16 cellular contexts compared by ENCODE assay signal in genomic region chr1:152912471-152912870, GRCh38. TPM values are rescaled to one million over a fixed set of nuclear protein-coding genes. Genes with fewer than 3 reads are reported as not detected.
DNase-seq lines count a peak whose midpoint lies in the region; ATAC-seq and TF ChIP-seq lines count a peak whose summit lies in the region.
"Had no signal": no experiment of that assay in that cellular context is flagged by ENCODE, and none has a peak within 500 bp of the region (broad histone marks: within the 10 kb centered on the region; RNA-seq: fewer than 3 reads in every experiment).

No MANE protein-coding gene starts in this region.

- H3K4me3 Mint-ChIP-seq in MCF 10A (ENCODE audit: unreplicated experiment): no peak overlapping the region
- peak overlapping the region; percentile 3 for H3K4me3 Mint-ChIP-seq in natural killer cell treated with Interleukin-12 subunit alpha and Interleukin-12 subunit beta and Interleukin-15 and Interleukin-18, amount 100 ng/mL, for 72 hours

- H3K4me3 ChIP-seq in breast epithelium (no peak overlapping the region), SJCRH30 (no peak overlapping the region)
- H3K4me3 ChIP-seq: BLaER1, GM23248 had no signal

- intact Hi-C loops in MCF 10A (cut with micrococcal nuclease) (no loop called here), breast epithelium (cut with DNase I; ENCODE audit: low total_unique reads) (no loop called here)

- H3K36me3 ChIP-seq in breast epithelium (no peaks in the 10 kb centered on the region), SJCRH30 (no peaks in the 10 kb centered on the region)
- H3K36me3 ChIP-seq: BLaER1 had no signal

- peaks cover 11% of the 10 kb centered on the region for H3K4me1 Mint-ChIP-seq in MCF 10A (ENCODE audit: insufficient read depth, unreplicated experiment)
- H3K4me1 Mint-ChIP-seq in natural killer cell treated with Interleukin-12 subunit alpha and Interleukin-12 subunit beta and Interleukin-15 and Interleukin-18, amount 100 ng/mL, for 72 hours (ENCODE audit: low read depth in 2 of 2): peaks cover 8 to 10% of the 10 kb centered on the region in 2 donors

- H3K9me3 Mint-ChIP-seq in MCF 10A (ENCODE audit: unreplicated experiment): peaks cover 13% of the 10 kb centered on the region
- no peaks in the 10 kb centered on the region for H3K9me3 Mint-ChIP-seq in natural killer cell treated with Interleukin-12 subunit alpha and Interleukin-12 subunit beta and Interleukin-15 and Interleukin-18, amount 100 ng/mL, for 72 hours

- DNase-seq in MCF 10A (ENCODE audit: unreplicated experiment): no peak
- no peak for DNase-seq in breast epithelium (ENCODE audit: low spot score in 2 of 2)
- no peak for DNase-seq in epithelial cell of prostate (ENCODE audit: low read depth, low spot score)
- no peak for DNase-seq in natural killer cell treated with Interleukin-12 subunit alpha and Interleukin-12 subunit beta and Interleukin-15 and Interleukin-18, amount 100 ng/mL, for 72 hours (ENCODE audit: low spot score)
- DNase-seq in SJCRH30: no peak
- no peak for DNase-seq in foreskin keratinocyte
- DNase-seq: Calu3, DMS 273 treated with DMSO at 0.1 percent for 48 hours, GM23248 had no signal

- H3K27me3 ChIP-seq in breast epithelium (peaks cover 0 to 4% of the 10 kb centered on the region in 2 donors), SJCRH30 (no peaks in the 10 kb centered on the region), foreskin keratinocyte (no peaks in the 10 kb centered on the region)
- H3K27me3 ChIP-seq: BLaER1 had no signal

- H3K27me3 Mint-ChIP-seq in MCF 10A (ENCODE audit: insufficient read depth, unreplicated experiment): no peaks in the 10 kb centered on the region
- peaks cover 26 to 31% of the 10 kb centered on the region in 2 donors for H3K27me3 Mint-ChIP-seq in natural killer cell treated with Interleukin-12 subunit alpha and Interleukin-12 subunit beta and Interleukin-15 and Interleukin-18, amount 100 ng/mL, for 72 hours

- CTCF ChIA-PET in MCF 10A (lab: Yijun Ruan, JAX): interaction anchor here (0.6 to 5.7 kb wide), 8 partner anchors 10 to 321 kb away, joined by 3 to 44 read pairs (median 8); no protein-coding TSS in a partner anchor

- TF ChIP-seq POLR2A in breast epithelium (IDR thresholded peaks at IDR 0.05): no peak

- H3K27ac Mint-ChIP-seq in MCF 10A (ENCODE audit: low read depth, unreplicated experiment): peak overlapping the region; percentile 1
- H3K27ac Mint-ChIP-seq in natural killer cell treated with Interleukin-12 subunit alpha and Interleukin-12 subunit beta and Interleukin-15 and Interleukin-18, amount 100 ng/mL, for 72 hours: no peak overlapping the region

- no peaks in the 10 kb centered on the region for H3K4me1 ChIP-seq in breast epithelium
- no peaks in the 10 kb centered on the region for H3K4me1 ChIP-seq in SJCRH30
- H3K4me1 ChIP-seq in foreskin keratinocyte: peaks cover 12% of the 10 kb centered on the region
- H3K4me1 ChIP-seq: BLaER1 had no signal

- no peak for ATAC-seq in natural killer cell treated with Interleukin-12 subunit alpha and Interleukin-12 subunit beta and Interleukin-15 and Interleukin-18, amount 100 ng/mL, for 72 hours
- ATAC-seq in HG03108 (IDR thresholded peaks at IDR 0.05; ENCODE audit: unreplicated experiment) (no peak), foreskin keratinocyte (no peak)
- ATAC-seq: HCT116, HepG2 had no signal

- TF ChIP-seq CTCF in MCF 10A (IDR thresholded peaks at IDR 0.05; ENCODE audit: unreplicated experiment) (no peak), breast epithelium (IDR thresholded peaks at IDR 0.05) (no peak), foreskin keratinocyte (conservative IDR thresholded peaks at IDR 0.05) (no peak)

- H3K27ac ChIP-seq in breast epithelium (no peak overlapping the region), epithelial cell of prostate (peak overlapping the region; percentile 40), SJCRH30 (no peak overlapping the region), foreskin keratinocyte (no peak overlapping the region)
- H3K27ac ChIP-seq: 22Rv1, BLaER1, GM23248 had no signal

- peaks cover 0 to 6% of the 10 kb centered on the region in 2 donors for H3K9me3 ChIP-seq in breast epithelium
- no peaks in the 10 kb centered on the region for H3K9me3 ChIP-seq in SJCRH30 (replicated peaks)

- BruUV-seq in MCF 10A (replicated peaks; lab: Mats Ljungman, UMichigan): no TSS peak

- H3K36me3 Mint-ChIP-seq in MCF 10A (ENCODE audit: insufficient read depth, unreplicated experiment): no peaks in the 10 kb centered on the region
- no peaks in the 10 kb centered on the region for H3K36me3 Mint-ChIP-seq in natural killer cell treated with Interleukin-12 subunit alpha and Interleukin-12 subunit beta and Interleukin-15 and Interleukin-18, amount 100 ng/mL, for 72 hours

- POLR2A ChIA-PET in MCF 10A (lab: Yijun Ruan, JAX): no interaction called here

RNA-seq across cellular contexts. Expression of gene IVL, which starts 4.1 kb away (rescaled TPM):
- 0.33 and 0.56 TPM in 2 replicates for total RNA-seq in MCF 10A (2022)
- not detected for total RNA-seq in breast epithelium
- not detected for total RNA-seq in natural killer cell treated with Interleukin-12 subunit alpha and Interleukin-12 subunit beta and Interleukin-15 and Interleukin-18, amount 100 ng/mL, for 72 hours
- not detected in 2 replicates for total RNA-seq in SJCRH30 (2014; rRNA removed; shearing (Covaris generic))
- 1.5 and 2.1 TPM in 2 replicates for total RNA-seq in foreskin keratinocyte
- 1.5 and 2.6 TPM in 2 replicates for polyA plus RNA-seq in foreskin keratinocyte
- total RNA-seq: A673, HepG2 had no signal
- polyA plus RNA-seq: HepG2 had no signal

RNA-seq across cellular contexts. Expression of gene SMCP, which starts 34.3 kb away (rescaled TPM):
- total RNA-seq in MCF 10A (2022): not detected in 2 replicates
- not detected for total RNA-seq in breast epithelium
- total RNA-seq in natural killer cell treated with Interleukin-12 subunit alpha and Interleukin-12 subunit beta and Interleukin-15 and Interleukin-18, amount 100 ng/mL, for 72 hours: not detected
- total RNA-seq in SJCRH30 (2014; rRNA removed; shearing (Covaris generic)): not detected in 2 replicates
- total RNA-seq in foreskin keratinocyte: not detected in 2 replicates
- not detected in 2 replicates for polyA plus RNA-seq in foreskin keratinocyte
- total RNA-seq: A673, Calu3, Daoy, GM23248, HepG2 had no signal
- polyA plus RNA-seq: GM23248, HepG2 had no signal

RNA-seq across cellular contexts. Expression of gene SPRR5, which starts 34.5 kb away (rescaled TPM):
- total RNA-seq in MCF 10A (2022): not detected in 2 replicates
- total RNA-seq in breast epithelium: not detected
- not detected for total RNA-seq in natural killer cell treated with Interleukin-12 subunit alpha and Interleukin-12 subunit beta and Interleukin-15 and Interleukin-18, amount 100 ng/mL, for 72 hours
- total RNA-seq in SJCRH30 (2014; rRNA removed; shearing (Covaris generic)): not detected in 2 replicates
- total RNA-seq in foreskin keratinocyte: 0.24 and 0.32 TPM in 2 replicates
- polyA plus RNA-seq in foreskin keratinocyte: 0.22 and 0.44 TPM in 2 replicates
- total RNA-seq: A673, Calu3, Daoy, GM23248, HepG2 had no signal
- polyA plus RNA-seq: GM23248, HepG2 had no signal

RNA-seq across cellular contexts. Expression of gene LCE7A, which starts 52.7 kb away (rescaled TPM):
- total RNA-seq in MCF 10A (2022): not detected in 2 replicates
- not detected for total RNA-seq in breast epithelium
- not detected for total RNA-seq in natural killer cell treated with Interleukin-12 subunit alpha and Interleukin-12 subunit beta and Interleukin-15 and Interleukin-18, amount 100 ng/mL, for 72 hours
- not detected in 2 replicates for total RNA-seq in SJCRH30 (2014; rRNA removed; shearing (Covaris generic))
- total RNA-seq in foreskin keratinocyte: not detected in 2 replicates
- polyA plus RNA-seq in foreskin keratinocyte: not detected in 2 replicates
- total RNA-seq: A673, Calu3, Daoy, GM23248, HepG2 had no signal
- polyA plus RNA-seq: GM23248, HepG2 had no signal

RNA-seq across cellular contexts. Expression of gene SPRR4, which starts 58.0 kb away (rescaled TPM):
- total RNA-seq in MCF 10A (2022) (not detected in 2 replicates), breast epithelium (not detected), foreskin keratinocyte (0.18 TPM in 1 of 2 replicates, not detected in the other)
- not detected for total RNA-seq in natural killer cell treated with Interleukin-12 subunit alpha and Interleukin-12 subunit beta and Interleukin-15 and Interleukin-18, amount 100 ng/mL, for 72 hours
- total RNA-seq in SJCRH30 (2014; rRNA removed; shearing (Covaris generic)): not detected in 2 replicates
- 0.14 and 0.16 TPM in 2 replicates for polyA plus RNA-seq in foreskin keratinocyte
- total RNA-seq: A673, Calu3, Daoy, GM23248, HepG2 had no signal
- polyA plus RNA-seq: GM23248, HepG2 had no signal
